11 cellular contexts compared by ENCODE assay signal in genomic region chr14:57889245-57889644, GRCh38. TPM values are rescaled to one million over a fixed set of nuclear protein-coding genes. Genes with fewer than 3 reads are reported as not detected.
DNase-seq lines count a peak whose midpoint lies in the region; ATAC-seq, FAIRE-seq and TF ChIP-seq lines count a peak whose summit lies in the region.
"Had no signal": no experiment of that assay in that cellular context is flagged by ENCODE, and none has a peak within 500 bp of the region (broad histone marks: within the 10 kb centered on the region; RNA-seq: fewer than 3 reads in every experiment).

No MANE protein-coding gene starts in this region.

- H3K4me3 Mint-ChIP-seq in astrocyte (ENCODE audit: unreplicated experiment) (no peak overlapping the region), immature natural killer cell (no peak overlapping the region)
- H3K4me3 Mint-ChIP-seq: activated naive CD8-positive, alpha-beta T cell treated with anti-CD3 and anti-CD28 coated beads, Interleukin-2, amount 10 ng/mL, durations not matched to agents 7 days and 5 days had no signal

- H3K36me3 ChIP-seq in astrocyte (ENCODE audit: insufficient read depth, low read length): no peaks in the 10 kb centered on the region
- H3K36me3 ChIP-seq in heart left ventricle: no peaks in the 10 kb centered on the region
- no peaks in the 10 kb centered on the region for H3K36me3 ChIP-seq in thyroid gland
- H3K36me3 ChIP-seq in right lobe of liver: no peaks in the 10 kb centered on the region

- WGBS in heart left ventricle, 4 donors: 39 to 54% (median 48%) methylated on average over 4 of the region's 4 CpGs
- 4 to 25% methylated on average over 4 of the region's 4 CpGs for WGBS in thyroid gland, 2 donors
- 53% methylated on average over 3 of the region's 4 CpGs for WGBS in right lobe of liver (ENCODE audit: insufficient coverage, low coverage, low lambda C conversion rate, missing lambda C conversion rate)

- no peaks in the 10 kb centered on the region for H3K79me2 ChIP-seq in astrocyte (ENCODE audit: insufficient read depth, low read length)

- no peak for TF ChIP-seq POLR2A in heart left ventricle (IDR thresholded peaks at IDR 0.05)
- TF ChIP-seq POLR2A in thyroid gland (IDR thresholded peaks at IDR 0.05): no peak
- no peak for TF ChIP-seq POLR2A in H54 (IDR thresholded peaks at IDR 0.05; ENCODE audit: low read depth, low read length)
- no peak for TF ChIP-seq POLR2A in right lobe of liver (IDR thresholded peaks at IDR 0.05)

- H3K4me1 ChIP-seq in astrocyte (ENCODE audit: insufficient read depth, low read length): no peaks in the 10 kb centered on the region
- H3K4me1 ChIP-seq in heart left ventricle: peaks cover 0 to 4% (median 0%) of the 10 kb centered on the region in 12 donors
- peaks cover 13 to 14% of the 10 kb centered on the region in 2 donors for H3K4me1 ChIP-seq in thyroid gland
- H3K4me1 ChIP-seq in right lobe of liver: no peaks in the 10 kb centered on the region

- ATAC-seq in heart left ventricle: peak; percentile 81 to 93 (median 89)
- no peak for ATAC-seq in right lobe of liver

- intact Hi-C loops in heart left ventricle (cut with DNase I): loop anchor here in 1 of 10 donors (10.0 kb wide), 1 partner anchor 404 kb away; no protein-coding TSS in a partner anchor
- intact Hi-C loops in thyroid gland (cut with DNase I): no loop called here
- intact Hi-C loops in right lobe of liver (cut with DNase I): no loop called here

- H3K36me3 Mint-ChIP-seq in astrocyte (ENCODE audit: low read depth, unreplicated experiment) (no peaks in the 10 kb centered on the region), immature natural killer cell (no peaks in the 10 kb centered on the region)
- H3K36me3 Mint-ChIP-seq: activated naive CD8-positive, alpha-beta T cell treated with anti-CD3 and anti-CD28 coated beads, Interleukin-2, amount 10 ng/mL, durations not matched to agents 7 days and 5 days had no signal

- DNase-seq in HTR-8/SVneo (ENCODE audit: insufficient read length, low spot score) (no peak), astrocyte (ENCODE audit: low read depth) (peak; percentile 9), heart left ventricle (peak; percentile 23 to 79 (median 66)), thyroid gland (peak; percentile 98), H54 (ENCODE audit: insufficient read length, low spot score) (no peak), NCI-H345 (lab: John Stamatoyannopoulos, UW) (no peak), immature natural killer cell (no peak), right lobe of liver (no peak)
- DNase-seq: activated CD4-positive, alpha-beta T cell treated with anti-CD3 and anti-CD28 coated beads for 1 hour; activated naive CD8-positive, alpha-beta T cell treated with anti-CD3 and anti-CD28 coated beads, Interleukin-2, amount 10 ng/mL, durations not matched to agents 7 days and 5 days; NCI-H774 had no signal

- TF ChIP-seq CTCF in astrocyte (IDR thresholded peaks at IDR 0.05; ENCODE audit: insufficient read depth, low read depth, low read length) (no peak), heart left ventricle (IDR thresholded peaks at IDR 0.05) (no peak), thyroid gland (IDR thresholded peaks at IDR 0.05) (no peak), right lobe of liver (IDR thresholded peaks at IDR 0.05) (no peak)

- H3K9ac ChIP-seq in astrocyte (ENCODE audit: low read length): no peak overlapping the region

- H3K4me3 ChIP-seq in astrocyte (ENCODE audit: insufficient read depth, low read depth, low read length): no peak overlapping the region
- no peak overlapping the region for H3K4me3 ChIP-seq in heart left ventricle
- H3K4me3 ChIP-seq in thyroid gland (replicated peaks in 1 of 3): no peak overlapping the region
- no peak overlapping the region for H3K4me3 ChIP-seq in right lobe of liver

- no peak overlapping the region for H2AFZ ChIP-seq in astrocyte (ENCODE audit: low read depth, low read length)

- no peaks in the 10 kb centered on the region for H3K4me1 Mint-ChIP-seq in astrocyte (ENCODE audit: low read depth, unreplicated experiment)
- H3K4me1 Mint-ChIP-seq in immature natural killer cell: no peaks in the 10 kb centered on the region
- H3K4me1 Mint-ChIP-seq: activated naive CD8-positive, alpha-beta T cell treated with anti-CD3 and anti-CD28 coated beads, Interleukin-2, amount 10 ng/mL, durations not matched to agents 7 days and 5 days had no signal

- H3K9me3 ChIP-seq in astrocyte (ENCODE audit: insufficient read depth, low read depth, low read length): no peaks in the 10 kb centered on the region
- no peaks in the 10 kb centered on the region for H3K9me3 ChIP-seq in heart left ventricle
- H3K9me3 ChIP-seq in thyroid gland: no peaks in the 10 kb centered on the region
- no peaks in the 10 kb centered on the region for H3K9me3 ChIP-seq in right lobe of liver

- H3K27ac ChIP-seq in astrocyte (ENCODE audit: low read depth, low read length): no peak overlapping the region
- no peak overlapping the region for H3K27ac ChIP-seq in heart left ventricle
- H3K27ac ChIP-seq in thyroid gland: peak overlapping the region; percentile 1 to 9 (median 8)
- H3K27ac ChIP-seq in right lobe of liver: no peak overlapping the region

- H3K27me3 Mint-ChIP-seq in astrocyte (ENCODE audit: low read depth, unreplicated experiment) (no peaks in the 10 kb centered on the region), immature natural killer cell (ENCODE audit: low read depth in 3 of 3) (no peaks in the 10 kb centered on the region)
- H3K27me3 Mint-ChIP-seq: activated naive CD8-positive, alpha-beta T cell treated with anti-CD3 and anti-CD28 coated beads, Interleukin-2, amount 10 ng/mL, durations not matched to agents 7 days and 5 days had no signal

- H3K27ac Mint-ChIP-seq in astrocyte (ENCODE audit: unreplicated experiment): no peak overlapping the region
- no peak overlapping the region for H3K27ac Mint-ChIP-seq in immature natural killer cell
- H3K27ac Mint-ChIP-seq: activated naive CD8-positive, alpha-beta T cell treated with anti-CD3 and anti-CD28 coated beads, Interleukin-2, amount 10 ng/mL, durations not matched to agents 7 days and 5 days had no signal

- FAIRE-seq in HTR-8/SVneo (lab: Jason Lieb, UNC): peak; percentile 72
- no peak for FAIRE-seq in astrocyte (lab: Jason Lieb, UNC)
- FAIRE-seq in H54 (lab: Jason Lieb, UNC): no peak

- H3K4me2 ChIP-seq in astrocyte (ENCODE audit: low read length): no peak overlapping the region

- H3K27me3 ChIP-seq in astrocyte (ENCODE audit: insufficient read depth, low read length): peaks cover 3% of the 10 kb centered on the region
- peaks cover 0 to 5% (median 0%) of the 10 kb centered on the region in 9 donors for H3K27me3 ChIP-seq in heart left ventricle
- no peaks in the 10 kb centered on the region for H3K27me3 ChIP-seq in thyroid gland
- no peaks in the 10 kb centered on the region for H3K27me3 ChIP-seq in right lobe of liver

- no peaks in the 10 kb centered on the region for H3K9me3 Mint-ChIP-seq in astrocyte (ENCODE audit: unreplicated experiment)
- peaks cover 0 to 5% (median 0%) of the 10 kb centered on the region in 6 donors for H3K9me3 Mint-ChIP-seq in immature natural killer cell
- H3K9me3 Mint-ChIP-seq: activated naive CD8-positive, alpha-beta T cell treated with anti-CD3 and anti-CD28 coated beads, Interleukin-2, amount 10 ng/mL, durations not matched to agents 7 days and 5 days had no signal

- H4K20me1 ChIP-seq in astrocyte (ENCODE audit: insufficient read depth, low read length): no peaks in the 10 kb centered on the region

RNA-seq across cellular contexts. Expression of gene SLC35F4, which starts 23.4 kb away (rescaled TPM):
- total RNA-seq in astrocyte (not detected in 2 replicates), heart left ventricle (not detected), thyroid gland (1 to 10 TPM; 1.5 to 4.0 (median 1.6) TPM), right lobe of liver (not detected)
- polyA plus RNA-seq in heart left ventricle (not detected), immature natural killer cell (not detected)
- total RNA-seq: activated naive CD8-positive, alpha-beta T cell treated with anti-CD3 and anti-CD28 coated beads, Interleukin-2, amount 10 ng/mL, durations not matched to agents 7 days and 5 days had no signal

Comparison
In these comparisons a context has a peak if more than half of its experiments do, and no peak if none do; other contexts are left out.
1. DNase-seq: peak in astrocyte (single experiment), heart left ventricle (5 of 5) and thyroid gland (2 of 2); none in HTR-8/SVneo (single experiment), H54 (single experiment), NCI-H345 (single experiment), immature natural killer cell (0 of 3) and right lobe of liver (0 of 3).
2. H3K27ac ChIP-seq: peak in thyroid gland (3 of 3); none in astrocyte (single experiment), heart left ventricle (0 of 12) and right lobe of liver (0 of 3).
3. ATAC-seq: peak in heart left ventricle (4 of 4); none in right lobe of liver (0 of 4).